14 cellular contexts compared by ENCODE assay signal in genomic region chr2:174594451-174594850, GRCh38. TPM values are rescaled to one million over a fixed set of nuclear protein-coding genes. Genes with fewer than 3 reads are reported as not detected.
A peak's percentile ranks its signal among the peaks of the same experiment; 100 is the strongest.
DNase-seq lines count a peak whose midpoint lies in the region; ATAC-seq and TF ChIP-seq lines count a peak whose summit lies in the region.
"Had no signal": no experiment of that assay in that cellular context is flagged by ENCODE, and none has a peak within 500 bp of the region (broad histone marks: within the 10 kb centered on the region; RNA-seq: fewer than 3 reads in every experiment).

No MANE protein-coding gene starts in this region.

- H3K36me3 ChIP-seq in Peyer's patch (no peaks in the 10 kb centered on the region), smooth muscle cell (ENCODE audit: low read depth) (no peaks in the 10 kb centered on the region)

- H3K4me2 ChIP-seq in smooth muscle cell, result peak overlapping the region; percentile 82

- H3F3A ChIP-seq in smooth muscle cell (ENCODE audit: low read depth), result peaks cover 5% of the 10 kb centered on the region

- H3K9me3 ChIP-seq in Peyer's patch, result no peaks in the 10 kb centered on the region
- H3K9me3 ChIP-seq in smooth muscle cell (replicated peaks; ENCODE audit: low read depth), result no peaks in the 10 kb centered on the region
- H3K9me3 ChIP-seq: A549 had no signal

- H3K4me3 ChIP-seq in Peyer's patch (peak overlapping the region in 3 of 4 donors; percentile 35 to 45 (median 38)), smooth muscle cell (no peak overlapping the region)
- H3K4me3 ChIP-seq: A549, hepatocyte had no signal

- H3K27me3 ChIP-seq in Peyer's patch, result no peaks in the 10 kb centered on the region
- H3K27me3 ChIP-seq in smooth muscle cell (ENCODE audit: low read depth), result no peaks in the 10 kb centered on the region
- H3K27me3 ChIP-seq: hepatocyte had no signal

- H3K36me3 Mint-ChIP-seq in activated CD4-positive, alpha-beta T cell treated with anti-CD3 and anti-CD28 coated beads, Interleukin-2, amount 10 ng/mL, durations not matched to agents 24 days and 14 days (ENCODE audit: low read depth), result peaks cover 53% of the 10 kb centered on the region
- H3K36me3 Mint-ChIP-seq in effector memory CD8-positive, alpha-beta T cell (ENCODE audit: insufficient read depth), result peaks cover 79% of the 10 kb centered on the region

- no peak for DNase-seq in activated CD4-positive, alpha-beta T cell treated with anti-CD3 and anti-CD28 coated beads, Interleukin-2, amount 10 ng/mL, durations not matched to agents 24 days and 14 days
- no peak for DNase-seq in activated CD4-positive, alpha-beta T cell treated with anti-CD3 and anti-CD28 coated beads, Interleukin-2, amount 50 U/mL, for 48 hours
- no peak for DNase-seq in Peyer's patch
- DNase-seq in effector memory CD8-positive, alpha-beta T cell, result no peak
- DNase-seq in smooth muscle cell (lab: John Stamatoyannopoulos, UW; ENCODE audit: unreplicated experiment), result no peak
- DNase-seq in H4 (ENCODE audit: low spot score), result no peak
- no peak for DNase-seq in NCI-H524 treated with DMSO at 0.1 percent for 48 hours (lab: John Stamatoyannopoulos, UW)
- DNase-seq: EL, KBM-7, NCI-H510A, SW 1271 had no signal

- H3K4me1 Mint-ChIP-seq in activated CD4-positive, alpha-beta T cell treated with anti-CD3 and anti-CD28 coated beads, Interleukin-2, amount 10 ng/mL, durations not matched to agents 24 days and 14 days, result peaks cover 53% of the 10 kb centered on the region
- H3K4me1 Mint-ChIP-seq in effector memory CD8-positive, alpha-beta T cell (ENCODE audit: low read depth in 2 of 2), result peaks cover 43 to 51% of the 10 kb centered on the region in 2 donors

- H3K27ac ChIP-seq in Peyer's patch (peak overlapping the region; percentile 69 to 93 (median 84)), smooth muscle cell (ENCODE audit: low read depth) (peak overlapping the region; percentile 77)
- H3K27ac ChIP-seq: hepatocyte had no signal

- no peaks in the 10 kb centered on the region for H4K20me1 ChIP-seq in smooth muscle cell (ENCODE audit: low read depth)

- no peak overlapping the region for H3K9ac ChIP-seq in smooth muscle cell (ENCODE audit: low read depth)

- H3K4me3 Mint-ChIP-seq in activated CD4-positive, alpha-beta T cell treated with anti-CD3 and anti-CD28 coated beads, Interleukin-2, amount 10 ng/mL, durations not matched to agents 24 days and 14 days, result peak overlapping the region; percentile 86
- H3K4me3 Mint-ChIP-seq in effector memory CD8-positive, alpha-beta T cell, result peak overlapping the region; percentile 84 to 91

- peak overlapping the region; percentile 98 for H3K27ac Mint-ChIP-seq in activated CD4-positive, alpha-beta T cell treated with anti-CD3 and anti-CD28 coated beads, Interleukin-2, amount 10 ng/mL, durations not matched to agents 24 days and 14 days
- H3K27ac Mint-ChIP-seq in effector memory CD8-positive, alpha-beta T cell, result peak overlapping the region; percentile 98 to 100

- H3K27me3 Mint-ChIP-seq in activated CD4-positive, alpha-beta T cell treated with anti-CD3 and anti-CD28 coated beads, Interleukin-2, amount 10 ng/mL, durations not matched to agents 24 days and 14 days, result no peaks in the 10 kb centered on the region
- no peaks in the 10 kb centered on the region for H3K27me3 Mint-ChIP-seq in effector memory CD8-positive, alpha-beta T cell

- WGBS in smooth muscle cell (ENCODE audit: low lambda C conversion rate), result 94% methylated on average over 2 of the region's 2 CpGs

- peaks cover 3% of the 10 kb centered on the region for H3K9me3 Mint-ChIP-seq in activated CD4-positive, alpha-beta T cell treated with anti-CD3 and anti-CD28 coated beads, Interleukin-2, amount 10 ng/mL, durations not matched to agents 24 days and 14 days
- H3K9me3 Mint-ChIP-seq in effector memory CD8-positive, alpha-beta T cell, result no peaks in the 10 kb centered on the region

- intact Hi-C loops in activated CD4-positive, alpha-beta T cell treated with anti-CD3 and anti-CD28 coated beads, Interleukin-2, amount 10 ng/mL, durations not matched to agents 24 days and 14 days (cut with micrococcal nuclease), result loop anchor here (10.0 kb wide), 1 partner anchor 570 kb away; the partner anchor contains the start of gene ATF2

- no peak for ATAC-seq in effector memory CD8-positive, alpha-beta T cell (replicated peaks)
- no peak for ATAC-seq in HG03095 (IDR thresholded peaks at IDR 0.05; ENCODE audit: unreplicated experiment)
- ATAC-seq: A549 had no signal

- no peak for TF ChIP-seq POLR2A in Peyer's patch (IDR thresholded peaks at IDR 0.05)

- no peak for TF ChIP-seq CTCF in Peyer's patch (IDR thresholded peaks at IDR 0.05)
- no peak for TF ChIP-seq CTCF in smooth muscle cell (IDR thresholded peaks at IDR 0.05; ENCODE audit: borderline replicate concordance, insufficient read depth, poor library complexity, severe bottlenecking)

- H3K4me1 ChIP-seq in Peyer's patch (peaks cover 0 to 31% (median 12%) of the 10 kb centered on the region in 4 donors), smooth muscle cell (ENCODE audit: low read depth) (peaks cover 18% of the 10 kb centered on the region)

- peaks cover 32% of the 10 kb centered on the region for H3K79me2 ChIP-seq in smooth muscle cell (ENCODE audit: low read depth)
- H3K79me2 ChIP-seq: hepatocyte had no signal

- no peak overlapping the region for H2AFZ ChIP-seq in smooth muscle cell (ENCODE audit: low read depth)
- H2AFZ ChIP-seq: hepatocyte had no signal

RNA-seq across cellular contexts. Expression of gene WIPF1, which starts 3.2 kb away (rescaled TPM):
- total RNA-seq in activated CD4-positive, alpha-beta T cell treated with anti-CD3 and anti-CD28 coated beads, Interleukin-2, amount 10 ng/mL, durations not matched to agents 24 days and 14 days, result 280 and 287 TPM in 2 replicates
- total RNA-seq in Peyer's patch (10 to 100 TPM in 3 of 4 donors, 1 to 10 TPM in 1; 7.4 to 81.7 (median 17.3) TPM), smooth muscle cell (27.3 and 29.0 TPM in 2 replicates)
- polyA plus RNA-seq in smooth muscle cell, result 35.5 and 36.4 TPM in 2 replicates
- total RNA-seq in H4 (2014; rRNA removed; shearing (Covaris generic)), result 6.3 and 7.3 TPM in 2 replicates
